In the genomic region with DNA sequence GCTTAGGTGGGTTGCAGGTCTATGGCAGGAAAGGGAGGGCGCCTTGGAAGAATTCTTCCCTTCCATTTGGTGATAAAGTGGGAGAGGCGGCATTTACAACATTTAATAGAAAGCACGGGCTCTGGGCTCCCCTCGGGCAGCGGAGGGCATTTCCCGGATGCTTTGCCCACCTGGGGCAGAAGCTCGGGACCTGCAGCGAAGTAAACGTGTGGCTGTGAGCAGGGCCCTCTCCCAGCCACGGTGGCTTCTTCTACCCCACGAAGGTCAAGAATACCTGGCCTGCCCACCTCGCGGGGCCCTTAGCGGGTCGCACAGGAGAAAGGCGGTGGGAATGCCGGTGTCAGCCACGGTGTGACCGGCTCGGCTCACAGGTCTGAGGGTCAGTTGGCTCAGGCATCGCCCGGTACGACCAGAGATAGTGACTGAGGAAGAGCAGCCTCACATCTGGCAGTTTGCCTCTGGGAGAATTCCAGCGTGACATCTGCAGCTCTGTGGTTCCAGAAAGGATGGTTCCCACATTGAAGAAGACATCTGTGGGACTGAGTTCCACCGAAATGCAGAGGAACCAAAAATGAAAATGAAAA, we compare ENCODE assay signal across 8 cellular contexts. TPM values are rescaled to one million over a fixed set of nuclear protein-coding genes. Genes with fewer than 3 reads are reported as not detected.
DNase-seq lines count a peak whose midpoint lies in the region; ATAC-seq, FAIRE-seq and TF ChIP-seq lines count a peak whose summit lies in the region.

No MANE protein-coding gene starts in this region.

- ATAC-seq in pancreas: peak; percentile 9 to 26 (median 22)
- ATAC-seq in HG03097 (IDR thresholded peaks at IDR 0.05; ENCODE audit: low FRiP score, unreplicated experiment): no peak

- H3K4me1 Mint-ChIP-seq in activated CD4-positive, alpha-beta memory T cell treated with anti-CD3 and anti-CD28 coated beads for 36 hours (ENCODE audit: low read depth): peaks cover 12% of the 10 kb centered on the region

- peak overlapping the region; percentile 81 to 98 (median 93) for H3K4me3 ChIP-seq in pancreas

- no peaks in the 10 kb centered on the region for H3K9me3 ChIP-seq in pancreas

- no peak overlapping the region for H3K27ac Mint-ChIP-seq in activated CD4-positive, alpha-beta memory T cell treated with anti-CD3 and anti-CD28 coated beads for 36 hours

- H3K36me3 Mint-ChIP-seq in activated CD4-positive, alpha-beta memory T cell treated with anti-CD3 and anti-CD28 coated beads for 36 hours: no peaks in the 10 kb centered on the region

- DNase-seq in EL: peak; percentile 88
- DNase-seq in HCEC 1CT: peak; percentile 75
- peak; percentile 9 for DNase-seq in activated CD4-positive, alpha-beta memory T cell treated with anti-CD3 and anti-CD28 coated beads for 36 hours
- DNase-seq in globus pallidus (ENCODE audit: low spot score): peak; percentile 42
- peak; percentile 33 to 79 (median 54) for DNase-seq in pancreas
- no peak for DNase-seq in UCSD-AML1 (lab: John Stamatoyannopoulos, UW; ENCODE audit: unreplicated experiment)
- no peak for DNase-seq in NCI-H524 treated with DMSO at 0.1 percent for 48 hours (lab: John Stamatoyannopoulos, UW)

- intact Hi-C loops in activated CD4-positive, alpha-beta memory T cell treated with anti-CD3 and anti-CD28 coated beads for 36 hours (cut with micrococcal nuclease): loop anchor here (5.0 kb wide), 1 partner anchor 125 kb away; the partner anchor contains the start of gene ABCD3
- intact Hi-C loops in pancreas (cut with DNase I): loop anchor here in 1 of 3 donors (10.0 kb wide), 1 partner anchor 103 kb away; no protein-coding TSS in a partner anchor

- H3K9me3 Mint-ChIP-seq in activated CD4-positive, alpha-beta memory T cell treated with anti-CD3 and anti-CD28 coated beads for 36 hours: no peaks in the 10 kb centered on the region

- no peaks in the 10 kb centered on the region for H3K27me3 ChIP-seq in pancreas

- peaks cover 10 to 29% (median 20%) of the 10 kb centered on the region in 3 donors for H3K4me1 ChIP-seq in pancreas

- POLR2A ChIA-PET in activated CD4-positive, alpha-beta memory T cell treated with anti-CD3 and anti-CD28 coated beads for 36 hours (lab: Charles Lee): interaction anchor here (1.1 kb wide), 1 partner anchor 559 kb away, joined by 3 read pairs; no protein-coding TSS in a partner anchor

- no peak for FAIRE-seq in pancreas (lab: Jason Lieb, UNC)

- H3K4me3 Mint-ChIP-seq in activated CD4-positive, alpha-beta memory T cell treated with anti-CD3 and anti-CD28 coated beads for 36 hours: peak overlapping the region; percentile 75

- peaks cover 61% of the 10 kb centered on the region for H3K27me3 Mint-ChIP-seq in activated CD4-positive, alpha-beta memory T cell treated with anti-CD3 and anti-CD28 coated beads for 36 hours

- WGBS in pancreas, 2 donors: 2 to 3% methylated on average over 25 of the region's 25 CpGs

- H3K27ac ChIP-seq in pancreas: peak overlapping the region; percentile 79 to 95 (median 90)

- no peak for TF ChIP-seq CTCF in pancreas (IDR thresholded peaks at IDR 0.05)

- H3K36me3 ChIP-seq in pancreas: no peaks in the 10 kb centered on the region

- CTCF ChIA-PET in activated CD4-positive, alpha-beta memory T cell treated with anti-CD3 and anti-CD28 coated beads for 36 hours (lab: Charles Lee): interaction anchor here (0.6 to 0.9 kb wide), 2 partner anchors 26 to 313 kb away, joined by 3 read pairs; no protein-coding TSS in a partner anchor

RNA-seq across cellular contexts. Expression of gene F3, which starts 0.6 kb away (rescaled TPM):
- total RNA-seq in activated CD4-positive, alpha-beta memory T cell treated with anti-CD3 and anti-CD28 coated beads for 36 hours: under 1 TPM; 0.15 to 0.33 TPM
- total RNA-seq in pancreas: 100 to 1,000 TPM in 1 of 6 donors, 10 to 100 TPM in 5; 14.8 to 117 (median 43.2) TPM
- polyA plus RNA-seq in pancreas: 10 to 100 TPM; 39.4 to 62.6 TPM

Comparison
In these comparisons a context has a peak if more than half of its experiments do, and no peak if none do; other contexts are left out.
1. DNase-seq: peak in EL (single experiment), HCEC 1CT (single experiment), activated CD4-positive, alpha-beta memory T cell treated with anti-CD3 and anti-CD28 coated beads for 36 hours (single experiment), globus pallidus (single experiment) and pancreas (6 of 6); none in UCSD-AML1 (single experiment) and NCI-H524 treated with DMSO at 0.1 percent for 48 hours (single experiment).
2. RNA of gene F3, which starts 0.6 kb away (total RNA-seq): 14.8 to 117 TPM in pancreas; 0.15 to 0.33 TPM in activated CD4-positive, alpha-beta memory T cell treated with anti-CD3 and anti-CD28 coated beads for 36 hours; every median in the first group is over 10 times any median in the second.